ENCODE assay signal across 8 cellular contexts in genomic region chr5:80487829-80488708, GRCh38. TPM values are rescaled to one million over a fixed set of nuclear protein-coding genes. Genes with fewer than 3 reads are reported as not detected.
DNase-seq lines count a peak whose midpoint lies in the region; ATAC-seq and TF ChIP-seq lines count a peak whose summit lies in the region.

A gene with protein sequence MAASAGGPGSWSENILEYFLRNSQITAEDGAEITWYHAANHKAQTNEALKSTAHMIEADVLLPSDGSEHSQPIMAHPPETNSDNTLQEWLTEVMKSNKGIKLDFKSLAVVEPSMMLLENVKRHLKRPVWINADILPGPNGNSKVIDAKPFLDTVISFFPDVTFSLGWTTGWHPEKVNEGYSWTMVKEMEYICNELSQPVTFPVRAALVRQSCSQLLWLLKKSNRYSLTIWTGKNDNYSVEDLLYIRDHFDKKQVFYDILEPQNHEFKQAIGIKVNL (plus strand): TSS chr5:80488100. CDS start chr5:80488124, 24 bp downstream.

- no peak within 1 kb of the TSS for H2AK5ac ChIP-seq in trophoblast cell (ENCODE audit: low read length)

- peaks cover 0 to 7% (median 0%) of the 10 kb centered on the region in 3 donors for H3K9me3 ChIP-seq in adrenal gland (replicated peaks in 1 of 3)
- peaks cover 0 to 16% (median 2%) of the 10 kb centered on the region in 11 donors for H3K9me3 ChIP-seq in heart right ventricle
- H3K9me3 ChIP-seq in trophoblast cell (ENCODE audit: insufficient read depth, low read depth, low read length), result no peaks in the 10 kb centered on the region
- no peaks in the 10 kb centered on the region for H3K9me3 ChIP-seq in transverse colon

- H3K27me3 ChIP-seq in adrenal gland (no peaks in the 10 kb centered on the region), heart right ventricle (no peaks in the 10 kb centered on the region), trophoblast cell (ENCODE audit: insufficient read depth, low read length) (no peaks in the 10 kb centered on the region), transverse colon (no peaks in the 10 kb centered on the region)

- no peak within 1 kb of the TSS for H3K4ac ChIP-seq in trophoblast cell (ENCODE audit: low read depth, low read length)

- peak; percentile 89 for ATAC-seq in HG02763 (IDR thresholded peaks at IDR 0.05; ENCODE audit: unreplicated experiment)
- ATAC-seq in heart right ventricle, result peak; percentile 90 to 98 (median 94)

- no peak for TF ChIP-seq CTCF in GM12865 (IDR thresholded peaks at IDR 0.05; ENCODE audit: insufficient read depth, low read depth, low read length, missing control alignments)
- peak in 3 of 6 experiments; percentile 8 to 29 (median 23) for TF ChIP-seq CTCF in adrenal gland (IDR thresholded peaks at IDR 0.05)
- TF ChIP-seq CTCF in heart right ventricle (IDR thresholded peaks at IDR 0.05), result peak in 5 of 9 donors; percentile 10 to 52 (median 47)
- no peak for TF ChIP-seq CTCF in transverse colon (IDR thresholded peaks at IDR 0.05)

- intact Hi-C loops in adrenal gland (cut with DNase I) (loop anchor here (10.0 kb wide), 1 partner anchor 187 kb away; no protein-coding TSS in a partner anchor), heart right ventricle (cut with DNase I) (loop anchor here in 8 of 10 donors (5.0 to 10.0 kb wide), 6 partner anchors 167 to 707 kb away; partner anchors contain the start of genes DHFR (in 1 of the 8) and MSH3 (in 1 of the 8)), transverse colon (cut with DNase I; ENCODE audit: low total_unique reads) (no loop called here)

- TF ChIP-seq POLR2A in adrenal gland (IDR thresholded peaks at IDR 0.05) (peak in 1 of 2 donors; percentile 75), transverse colon (IDR thresholded peaks at IDR 0.05) (peak; percentile 69)

- DNase-seq in GM12865 (ENCODE audit: low read depth) (peak; percentile 89), NCI-H1417 (lab: John Stamatoyannopoulos, UW) (peak; percentile 92 to 97 (median 97)), T follicular helper cell (ENCODE audit: low read depth) (peak; percentile 65), adrenal gland (peak; percentile 90 to 94 (median 92)), heart right ventricle (peak; percentile 72 to 77), trophoblast cell (peak; percentile 95 to 97), transverse colon (peak; percentile 91)

- H3K27ac ChIP-seq in adrenal gland (peak within 1 kb of the TSS; percentile 62 to 87 (median 81)), heart right ventricle (peak within 1 kb of the TSS in 9 of 10 donors; percentile 54 to 85 (median 80)), trophoblast cell (ENCODE audit: low read depth, low read length) (peak within 1 kb of the TSS; percentile 93), transverse colon (peak within 1 kb of the TSS; percentile 81 to 93 (median 86))

- peak within 1 kb of the TSS; percentile 85 for H4K8ac ChIP-seq in trophoblast cell (ENCODE audit: low read depth, low read length)

- no peaks in the 10 kb centered on the region for H3K79me2 ChIP-seq in trophoblast cell (ENCODE audit: control insufficient read depth, insufficient read depth, low read length, poor library complexity)

- TF ChIP-seq EP300 in transverse colon (IDR thresholded peaks at IDR 0.05; ENCODE audit: low read depth), result no peak

- H2BK120ac ChIP-seq in trophoblast cell (ENCODE audit: insufficient read depth, low read length, poor library complexity), result peak within 1 kb of the TSS; percentile 59

- H2BK12ac ChIP-seq in trophoblast cell (ENCODE audit: low read length), result peak within 1 kb of the TSS; percentile 78

- H2BK5ac ChIP-seq in trophoblast cell (ENCODE audit: low read depth, low read length, poor library complexity), result peak within 1 kb of the TSS; percentile 37

- H3K79me1 ChIP-seq in trophoblast cell (ENCODE audit: low read length), result peaks cover 18% of the 10 kb centered on the region

- peak within 1 kb of the TSS; percentile 71 for H4K91ac ChIP-seq in trophoblast cell (ENCODE audit: low read depth, low read length)

- H3K4me2 ChIP-seq in trophoblast cell (ENCODE audit: low read length), result peak within 1 kb of the TSS; percentile 98

- WGBS in adrenal gland, 4 donors, result 0 to 1% (median 1%) methylated on average over 33 to 83 of the region's 83 CpGs
- WGBS in heart right ventricle, 2 donors, result 0 to 1% methylated on average over 83 of the region's 83 CpGs
- WGBS in trophoblast cell (ENCODE audit: extremely low coverage, insufficient coverage, insufficient read length), result no CpG with 5 or more reads among the region's 83 CpGs
- WGBS in transverse colon (ENCODE audit: low coverage in 1 of 2), 2 donors, result 0 to 1% methylated on average over 10 to 59 of the region's 83 CpGs

- H3K14ac ChIP-seq in trophoblast cell (ENCODE audit: low read length), result peak within 1 kb of the TSS; percentile 33

- peak within 1 kb of the TSS; percentile 51 for H3K18ac ChIP-seq in trophoblast cell (ENCODE audit: low read length)

- H3K23ac ChIP-seq in trophoblast cell (ENCODE audit: low read length), result no peak within 1 kb of the TSS

- H3K36me3 ChIP-seq in adrenal gland (replicated peaks in 1 of 2), result no peaks in the 10 kb centered on the region
- peaks cover 0 to 12% (median 0%) of the 10 kb centered on the region in 9 donors for H3K36me3 ChIP-seq in heart right ventricle
- peaks cover 2 to 7% of the 10 kb centered on the region in 2 experiments for H3K36me3 ChIP-seq in trophoblast cell (ENCODE audit: control insufficient read depth in 1 of 2, insufficient read depth in 2 of 2, low read length in 2 of 2)
- no peaks in the 10 kb centered on the region for H3K36me3 ChIP-seq in transverse colon

- in situ Hi-C loops in transverse colon (cut with MboI; ENCODE audit: low pct_ligation_motif_present in 1 of 4, low pct_unique_long_range_greater_than_20kb in 1 of 4, low sequenced_read_pairs in 3 of 4), result loop anchor here (10.0 to 25.0 kb wide), 2 partner anchors 174 to 187 kb away; partner anchors contain the start of genes DHFR (in 3 of the 4) and MSH3 (in 3 of the 4)

- peak within 1 kb of the TSS; percentile 81 for H2AFZ ChIP-seq in trophoblast cell (ENCODE audit: insufficient read depth, low read length, poor library complexity)

- H3K4me1 ChIP-seq in adrenal gland (replicated peaks in 1 of 2) (peaks cover 14 to 16% of the 10 kb centered on the region in 2 donors), heart right ventricle (peaks cover 0 to 21% (median 5%) of the 10 kb centered on the region in 9 donors), trophoblast cell (ENCODE audit: control insufficient read depth in 1 of 2, insufficient read depth in 2 of 2, low read length in 2 of 2) (peaks cover 9 to 15% of the 10 kb centered on the region in 2 experiments), transverse colon (peaks cover 0 to 17% (median 11%) of the 10 kb centered on the region in 4 donors)

- peak within 1 kb of the TSS; percentile 49 for H4K12ac ChIP-seq in trophoblast cell (ENCODE audit: low read depth, low read length)

- H3K4me3 ChIP-seq in GM12865 (ENCODE audit: low read depth, low read length), result peak within 1 kb of the TSS; percentile 68
- peak within 1 kb of the TSS in 3 of 4 donors; percentile 36 to 74 (median 41) for H3K4me3 ChIP-seq in adrenal gland
- H3K4me3 ChIP-seq in heart right ventricle, result peak within 1 kb of the TSS; percentile 37 to 78 (median 71)
- H3K4me3 ChIP-seq in trophoblast cell (ENCODE audit: low read depth, low read length), result peak within 1 kb of the TSS; percentile 83
- H3K4me3 ChIP-seq in transverse colon, result peak within 1 kb of the TSS; percentile 41 to 73 (median 56)

- H3K9ac ChIP-seq in trophoblast cell (ENCODE audit: low read length), result peak within 1 kb of the TSS; percentile 86

RNA-seq across cellular contexts. Expression of the gene that starts here (rescaled TPM):
- total RNA-seq in adrenal gland (1 to 10 TPM; 1.3 to 5.7 (median 4.0) TPM), heart right ventricle (1 to 10 TPM; 1.3 to 2.8 (median 1.4) TPM), transverse colon (1 to 10 TPM in 3 of 4 donors, not detected in 1; 1.1 to 4.1 (median 3.8) TPM)
- polyA plus RNA-seq in adrenal gland (1 to 10 TPM; 1.1 to 3.3 (median 3.2) TPM), heart right ventricle (under 1 TPM; 0.39 to 0.88 TPM)
- polyA plus RNA-seq in trophoblast cell (2013), result 1.4 and 1.7 TPM in 2 replicates

Comparison
In these comparisons a context has a peak if more than half of its experiments do, and no peak if none do; other contexts are left out.
1. Peak in every context shown above with its lines: DNase-seq, ATAC-seq, H3K4me3 ChIP-seq and H3K27ac ChIP-seq.
2. CTCF ChIP-seq: peak in heart right ventricle (5 of 9); none in GM12865 (single experiment) and transverse colon (0 of 5).